Comparison of ENCODE assay signal across 20 cellular contexts in genomic region chr2:168669151-168669550, GRCh38.
DNase-seq lines count a peak whose midpoint lies in the region; ATAC-seq, FAIRE-seq and TF ChIP-seq lines count a peak whose summit lies in the region.
"Had no signal": no experiment of that assay in that cellular context is flagged by ENCODE, and none has a peak within 500 bp of the region (broad histone marks: within the 10 kb centered on the region; RNA-seq: fewer than 3 reads in every experiment).

No MANE protein-coding gene starts in this region.

- DNase-seq in EL (peak; percentile 19), HFFc6 (peak; percentile 16), K562 (ENCODE audit: extremely low read depth in 1 of 4, low spot score in 3 of 4) (no peak), osteoblast (ENCODE audit: insufficient read length, low spot score, missing footprints) (peak; percentile 70), SJCRH30 (no peak), NCI-H2227 (lab: John Stamatoyannopoulos, UW; ENCODE audit: unreplicated experiment) (no peak)
- no peak for DNase-seq in CD4-positive, alpha-beta memory T cell
- DNase-seq in activated T-cell treated with anti-CD3 and anti-CD28 coated beads, Interleukin-2, amount 50 U/mL, for 24 hours: no peak
- DNase-seq: BE2C; CD8-positive, alpha-beta T cell; COR-L47; DMS153; DND-41; HCEC 1CT; KG1 had no signal

- FAIRE-seq in K562 (lab: Jason Lieb, UNC): no peak
- FAIRE-seq: A204.1, D721Med, GM12892, H1 had no signal

- in situ Hi-C loops in K562 (cut with MboI): no loop called here

- no TSS peak for BruUV-seq in K562 (replicated peaks; lab: Mats Ljungman, UMichigan)

- H3K4me1 Mint-ChIP-seq in HFFc6 (ENCODE audit: low read depth): peaks cover 26% of the 10 kb centered on the region
- peaks cover 22 to 30% (median 27%) of the 10 kb centered on the region in 4 donors for H3K4me1 Mint-ChIP-seq in CD4-positive, alpha-beta memory T cell
- peaks cover 39% of the 10 kb centered on the region for H3K4me1 Mint-ChIP-seq in activated T-cell treated with anti-CD3 and anti-CD28 coated beads, Interleukin-2, amount 50 U/mL, for 24 hours (ENCODE audit: low read depth)

- no peak overlapping the region for H3K27ac Mint-ChIP-seq in HFFc6
- no peak overlapping the region for H3K27ac Mint-ChIP-seq in CD4-positive, alpha-beta memory T cell
- H3K27ac Mint-ChIP-seq in activated T-cell treated with anti-CD3 and anti-CD28 coated beads, Interleukin-2, amount 50 U/mL, for 24 hours: no peak overlapping the region
- H3K27ac Mint-ChIP-seq: CD8-positive, alpha-beta T cell had no signal

- H3K4me1 ChIP-seq in K562 (replicated peaks in 1 of 2; ENCODE audit: control insufficient read depth in 2 of 2, insufficient read depth in 2 of 2, low read length in 2 of 2) (peaks cover 0 to 5% of the 10 kb centered on the region in 2 experiments; a peak in 2 of 5 replicates), osteoblast (ENCODE audit: insufficient read depth, low read length) (peaks cover 21% of the 10 kb centered on the region), SJCRH30 (no peaks in the 10 kb centered on the region)
- peaks cover 6% of the 10 kb centered on the region for H3K4me1 ChIP-seq in CD4-positive, alpha-beta memory T cell (ENCODE audit: insufficient read depth, low read length)
- H3K4me1 ChIP-seq: BE2C had no signal

- TF ChIP-seq POLR2A in K562 (conservative IDR thresholded peaks at IDR 0.05): no peak

- H3K79me2 ChIP-seq in K562 (ENCODE audit: control insufficient read depth, insufficient read depth, low read length) (no peaks in the 10 kb centered on the region), osteoblast (ENCODE audit: insufficient read depth, low read length) (no peaks in the 10 kb centered on the region)

- H3K27me3 ChIP-seq in K562 (ENCODE audit: control insufficient read depth in 2 of 2, insufficient read depth in 2 of 2, low read length in 2 of 2) (no peaks in the 10 kb centered on the region), osteoblast (ENCODE audit: insufficient read depth, low read length) (no peaks in the 10 kb centered on the region), SJCRH30 (no peaks in the 10 kb centered on the region)
- no peaks in the 10 kb centered on the region for H3K27me3 ChIP-seq in CD4-positive, alpha-beta memory T cell (ENCODE audit: insufficient read depth, low read length)
- H3K27me3 ChIP-seq: BE2C had no signal

- H3K4me2 ChIP-seq in K562 (ENCODE audit: insufficient read depth, low read length) (no peak overlapping the region), osteoblast (ENCODE audit: insufficient read depth, low read length) (no peak overlapping the region)

- H3K36me3 ChIP-seq in K562 (ENCODE audit: control insufficient read depth, insufficient read depth, low read length) (no peaks in the 10 kb centered on the region), osteoblast (ENCODE audit: insufficient read depth, low read length) (no peaks in the 10 kb centered on the region), SJCRH30 (no peaks in the 10 kb centered on the region)
- H3K36me3 ChIP-seq in CD4-positive, alpha-beta memory T cell (ENCODE audit: insufficient read depth, low read length): no peaks in the 10 kb centered on the region
- H3K36me3 ChIP-seq: BE2C had no signal

- POLR2A ChIA-PET in K562 (lab: Yijun Ruan, JAX): no interaction called here
- POLR2A ChIA-PET in CD4-positive, alpha-beta memory T cell (lab: Charles Lee; ENCODE audit: partially characterized antibody): no interaction called here

- no peaks in the 10 kb centered on the region for H3K9me3 Mint-ChIP-seq in HFFc6
- H3K9me3 Mint-ChIP-seq in CD4-positive, alpha-beta memory T cell: peaks cover 0 to 2% (median 0%) of the 10 kb centered on the region in 8 donors
- no peaks in the 10 kb centered on the region for H3K9me3 Mint-ChIP-seq in activated T-cell treated with anti-CD3 and anti-CD28 coated beads, Interleukin-2, amount 50 U/mL, for 24 hours
- H3K9me3 Mint-ChIP-seq: CD8-positive, alpha-beta T cell had no signal

- no peak for TF ChIP-seq RAD21 in K562 (CRISPR knock-in tag; conservative IDR thresholded peaks at IDR 0.05 in 1 of 2, IDR thresholded peaks at IDR 0.05 in 1 of 2)

- no peaks in the 10 kb centered on the region for H3K36me3 Mint-ChIP-seq in HFFc6 (ENCODE audit: low read depth)
- no peaks in the 10 kb centered on the region for H3K36me3 Mint-ChIP-seq in CD4-positive, alpha-beta memory T cell
- H3K36me3 Mint-ChIP-seq in activated T-cell treated with anti-CD3 and anti-CD28 coated beads, Interleukin-2, amount 50 U/mL, for 24 hours (ENCODE audit: low read depth): peaks cover 4% of the 10 kb centered on the region

- CTCF ChIA-PET in K562 (lab: Yijun Ruan, JAX; ENCODE audit: low intra/inter-chr PET ratio): no interaction called here
- CTCF ChIA-PET in CD4-positive, alpha-beta memory T cell (lab: Charles Lee; ENCODE audit: partially characterized antibody): interaction anchor here (0.6 to 1.4 kb wide), 3 partner anchors 42 to 1200 kb away, joined by 3 to 4 read pairs (median 3); no protein-coding TSS in a partner anchor

- H3K27ac ChIP-seq in K562 (ENCODE audit: extremely low read depth, low read depth, low read length): no peak overlapping the region
- H3K27ac ChIP-seq in osteoblast (ENCODE audit: low read depth, low read length): no peak overlapping the region
- no peak overlapping the region for H3K27ac ChIP-seq in SJCRH30
- H3K27ac ChIP-seq in CD4-positive, alpha-beta memory T cell (ENCODE audit: low read depth, low read length): no peak overlapping the region
- H3K27ac ChIP-seq: C4-2B had no signal

- no peak overlapping the region for H3K4me3 ChIP-seq in K562
- H3K4me3 ChIP-seq in osteoblast (ENCODE audit: insufficient read depth, low read length): no peak overlapping the region
- no peak overlapping the region for H3K4me3 ChIP-seq in SJCRH30
- no peak overlapping the region for H3K4me3 ChIP-seq in CD4-positive, alpha-beta memory T cell (ENCODE audit: low read length in 2 of 2)

- TF ChIP-seq CTCF in HFFc6 (IDR thresholded peaks at IDR 0.05): no peak
- no peak for TF ChIP-seq CTCF in K562 (IDR thresholded peaks at IDR 0.05 in 2 of 3, conservative IDR thresholded peaks at IDR 0.05 in 1 of 3; ENCODE audit: insufficient read depth in 2 of 3, low read depth in 1 of 3, low read length in 3 of 3)
- TF ChIP-seq CTCF in osteoblast (IDR thresholded peaks at IDR 0.05; ENCODE audit: extremely low read depth, low read depth, low read length): no peak

- H4K20me1 ChIP-seq in K562 (replicated peaks; ENCODE audit: control insufficient read depth, insufficient read depth, low read length): no peaks in the 10 kb centered on the region
- H4K20me1 ChIP-seq in osteoblast (ENCODE audit: insufficient read depth, low read length): no peaks in the 10 kb centered on the region

- H3K27me3 Mint-ChIP-seq in HFFc6 (ENCODE audit: insufficient read depth): no peaks in the 10 kb centered on the region; the same call in 1 of the 2 replicates
- no peaks in the 10 kb centered on the region for H3K27me3 Mint-ChIP-seq in CD4-positive, alpha-beta memory T cell
- no peaks in the 10 kb centered on the region for H3K27me3 Mint-ChIP-seq in activated T-cell treated with anti-CD3 and anti-CD28 coated beads, Interleukin-2, amount 50 U/mL, for 24 hours

- H3K9me3 ChIP-seq in K562 (replicated peaks; ENCODE audit: control insufficient read depth, insufficient read depth, low read depth, low read length): no peaks in the 10 kb centered on the region
- H3K9me3 ChIP-seq in osteoblast (ENCODE audit: low read depth, low read length): no peaks in the 10 kb centered on the region
- H3K9me3 ChIP-seq in SJCRH30 (replicated peaks): no peaks in the 10 kb centered on the region
- no peaks in the 10 kb centered on the region for H3K9me3 ChIP-seq in CD4-positive, alpha-beta memory T cell (ENCODE audit: control insufficient read depth in 1 of 2, low read length in 2 of 2)
- H3K9me3 ChIP-seq: BE2C had no signal

- no peak for TF ChIP-seq EP300 in K562 (IDR thresholded peaks at IDR 0.05; ENCODE audit: low read length)

- no peaks in the 10 kb centered on the region for H3K9me1 ChIP-seq in K562 (ENCODE audit: control insufficient read depth, insufficient read depth, low read length)

- H3K4me3 Mint-ChIP-seq in HFFc6: no peak overlapping the region
- H3K4me3 Mint-ChIP-seq in CD4-positive, alpha-beta memory T cell: no peak overlapping the region
- no peak overlapping the region for H3K4me3 Mint-ChIP-seq in activated T-cell treated with anti-CD3 and anti-CD28 coated beads, Interleukin-2, amount 50 U/mL, for 24 hours
- H3K4me3 Mint-ChIP-seq: CD8-positive, alpha-beta T cell had no signal

- no peak for ATAC-seq in K562
- ATAC-seq: CD8-positive, alpha-beta T cell had no signal

- no peak overlapping the region for H3K9ac ChIP-seq in K562 (ENCODE audit: insufficient read depth in 1 of 2, low read depth in 2 of 2, low read length in 2 of 2)

- H2AFZ ChIP-seq in K562 (ENCODE audit: low read depth, low read length) (no peak overlapping the region), osteoblast (ENCODE audit: low read length) (no peak overlapping the region)

- intact Hi-C loops in K562 (cut with micrococcal nuclease): no loop called here
- intact Hi-C loops in CD4-positive, alpha-beta memory T cell (cut with micrococcal nuclease): no loop called here

TF ChIP-seq in K562, 482 proteins besides CTCF, POLR2A, EP300 and RAD21 (continues in another document):
- TF ChIP-seq TCF15 (CRISPR knock-in tag; IDR thresholded peaks at IDR 0.05) (no peak), RNF2 (IDR thresholded peaks at IDR 0.05) (no peak), ZKSCAN8 (CRISPR knock-in tag; IDR thresholded peaks at IDR 0.05) (no peak), ZBTB26 (CRISPR knock-in tag; IDR thresholded peaks at IDR 0.05) (no peak), HES1 (IDR thresholded peaks at IDR 0.05; ENCODE audit: low read depth) (no peak), SNIP1 (IDR thresholded peaks at IDR 0.05; ENCODE audit: low read depth) (no peak)

Comparison
In these comparisons a context has a peak if more than half of its experiments do, and no peak if none do; other contexts are left out.
1. DNase-seq: peak in EL (single experiment), HFFc6 (single experiment) and osteoblast (single experiment); none in K562 (0 of 4), SJCRH30 (0 of 2), CD4-positive, alpha-beta memory T cell (0 of 5), NCI-H2227 (single experiment) and activated T-cell treated with anti-CD3 and anti-CD28 coated beads, Interleukin-2, amount 50 U/mL, for 24 hours (single experiment).